Comparison of ENCODE assay signal across 15 cellular contexts in genomic region chr12:15698377-15698867, GRCh38.
DNase-seq lines count a peak whose midpoint lies in the region; ATAC-seq and TF ChIP-seq lines count a peak whose summit lies in the region.
"Had no signal": no experiment of that assay in that cellular context is flagged by ENCODE, and none has a peak within 500 bp of the region (broad histone marks: within the 10 kb centered on the region; RNA-seq: fewer than 3 reads in every experiment).

No MANE protein-coding gene starts in this region.

- H3K4me3 ChIP-seq in prostate gland: no peak overlapping the region

- H3K27me3 Mint-ChIP-seq in CD14-positive monocyte (ENCODE audit: low read depth in 3 of 3): peaks cover 0 to 3% (median 0%) of the 10 kb centered on the region in 3 donors

- WGBS in prostate gland: 71% methylated on average over 3 of the region's 3 CpGs

- no peaks in the 10 kb centered on the region for H3K36me3 Mint-ChIP-seq in CD14-positive monocyte

- intact Hi-C loops in CD14-positive monocyte (cut with micrococcal nuclease) (loop anchor here in 1 of 2 donors (10.0 kb wide), 2 partner anchors 86 to 164 kb away; partner anchors contain the start of gene EPS8), prostate gland (cut with DNase I) (loop anchor here (10.0 kb wide), 1 partner anchor 86 kb away; the partner anchor contains the start of gene EPS8)

- H3K9me3 ChIP-seq in prostate gland: no peaks in the 10 kb centered on the region

- no peaks in the 10 kb centered on the region for H3K4me1 ChIP-seq in prostate gland (replicated peaks)

- no peak overlapping the region for H3K4me3 Mint-ChIP-seq in CD14-positive monocyte
- H3K4me3 Mint-ChIP-seq: activated naive CD8-positive, alpha-beta T cell; effector memory CD8-positive, alpha-beta T cell; H9; natural killer cell treated with Interleukin-12 subunit alpha and Interleukin-12 subunit beta and Interleukin-15 and Interleukin-18, amount 100 ng/mL, for 72 hours had no signal

- H3K36me3 ChIP-seq in prostate gland: no peaks in the 10 kb centered on the region

- TF ChIP-seq POLR2A in prostate gland (IDR thresholded peaks at IDR 0.05): no peak

- ATAC-seq in GM18868 (IDR thresholded peaks at IDR 0.05; ENCODE audit: unreplicated experiment): no peak
- ATAC-seq: effector memory CD8-positive, alpha-beta T cell; natural killer cell treated with Interleukin-12 subunit alpha and Interleukin-12 subunit beta and Interleukin-15 and Interleukin-18, amount 100 ng/mL, for 72 hours had no signal

- no peak for DNase-seq in CD14-positive monocyte (ENCODE audit: low spot score)
- DNase-seq in MV-4-11 (lab: John Stamatoyannopoulos, UW): peak; percentile 23
- DNase-seq in fibroblast of peridontal ligament (ENCODE audit: extremely low read depth): peak; percentile 72
- DNase-seq in prostate gland (ENCODE audit: low spot score): no peak
- DNase-seq in cerebellar cortex (ENCODE audit: low spot score): no peak
- DNase-seq in activated naive CD4-positive, alpha-beta T cell (lab: John Stamatoyannopoulos, UW): no peak
- no peak for DNase-seq in activated T-cell treated with anti-CD3 and anti-CD28 coated beads for 4 hours
- DNase-seq: activated CD4-positive, alpha-beta T cell treated with anti-CD3 and anti-CD28 coated beads, Interleukin-2, amount 50 U/mL, for 48 hours; effector memory CD8-positive, alpha-beta T cell; H9; NCI-H510A treated with DMSO at 0.1 percent for 48 hours had no signal

- no peaks in the 10 kb centered on the region for H3K27me3 ChIP-seq in prostate gland (replicated peaks; ENCODE audit: insufficient read depth)

- peaks cover 0 to 8% (median 0%) of the 10 kb centered on the region in 7 donors for H3K9me3 Mint-ChIP-seq in CD14-positive monocyte
- H3K9me3 Mint-ChIP-seq: H9 had no signal

- TF ChIP-seq CTCF in CD14-positive monocyte (IDR thresholded peaks at IDR 0.05) (no peak), prostate gland (IDR thresholded peaks at IDR 0.05) (no peak)

- H3K4me1 Mint-ChIP-seq in CD14-positive monocyte: peaks cover 53% of the 10 kb centered on the region

- H3K27ac ChIP-seq in prostate gland: peak overlapping the region; percentile 24 to 41
- H3K27ac ChIP-seq: C4-2B had no signal

- H3K27ac Mint-ChIP-seq in CD14-positive monocyte: peak overlapping the region; percentile 52 to 86 (median 79)
- H3K27ac Mint-ChIP-seq: activated naive CD8-positive, alpha-beta T cell; effector memory CD8-positive, alpha-beta T cell had no signal

Comparison
In these comparisons a context has a peak if more than half of its experiments do, and no peak if none do; other contexts are left out.
1. DNase-seq: peak in MV-4-11 (single experiment) and fibroblast of peridontal ligament (single experiment); none in CD14-positive monocyte (single experiment), prostate gland (single experiment), cerebellar cortex (single experiment), activated naive CD4-positive, alpha-beta T cell (0 of 4) and activated T-cell treated with anti-CD3 and anti-CD28 coated beads for 4 hours (single experiment).